ENCODE assay signal across 9 cellular contexts in genomic region chr18:23257686-23258565, GRCh38.
DNase-seq lines count a peak whose midpoint lies in the region; ATAC-seq, FAIRE-seq and TF ChIP-seq lines count a peak whose summit lies in the region.
"Had no signal": no experiment of that assay in that cellular context is flagged by ENCODE, and none has a peak within 500 bp of the region (broad histone marks: within the 10 kb centered on the region; RNA-seq: fewer than 3 reads in every experiment).

No MANE protein-coding gene starts in this region.

- no peak for FAIRE-seq in endothelial cell of umbilical vein (lab: Jason Lieb, UNC)

- intact Hi-C loops in PC-3 (cut with micrococcal nuclease), result loop anchor here (2.0 kb wide), 1 partner anchor 27 kb away; no protein-coding TSS in a partner anchor
- intact Hi-C loops in endothelial cell of umbilical vein (cut with micrococcal nuclease), result no loop called here

- peak overlapping the region; percentile 73 for H3K4me2 ChIP-seq in PC-3 (ENCODE audit: low read length)
- no peak overlapping the region for H3K4me2 ChIP-seq in endothelial cell of umbilical vein (ENCODE audit: insufficient read depth, low read length)

- dilution Hi-C loops in endothelial cell of umbilical vein (cut with MboI; ENCODE audit: extremely low pct_ligation_motif_present, low sequenced_read_pairs), result no loop called here

- H3K4me3 Mint-ChIP-seq in progenitor cell of endocrine pancreas (ENCODE audit: low read depth), result no peak overlapping the region

- POLR2A ChIA-PET in PC-3 (lab: Charles Lee; ENCODE audit: unreplicated experiment) (no interaction called here), endothelial cell of umbilical vein (lab: Charles Lee) (interaction anchor here (0.7 kb wide), 1 partner anchor 26 kb away, joined by 5 read pairs; no protein-coding TSS in a partner anchor)

- DNase-seq in PC-3 (peak; percentile 68), endothelial cell of umbilical vein (ENCODE audit: low read depth, low spot score) (peak; percentile 33), progenitor cell of endocrine pancreas (ENCODE audit: low spot score, unreplicated experiment) (no peak), globus pallidus (ENCODE audit: low spot score) (no peak), NCI-H1417 (lab: John Stamatoyannopoulos, UW) (no peak)
- DNase-seq: H7 had no signal

- CTCF ChIA-PET in PC-3 (lab: Charles Lee), result no interaction called here
- CTCF ChIA-PET in endothelial cell of umbilical vein (lab: Charles Lee), result interaction anchor here (0.9 to 5.3 kb wide), 7 partner anchors 14 to 226 kb away, joined by 3 to 57 read pairs (median 6); no protein-coding TSS in a partner anchor

- ATAC-seq in PC-3 (no peak), GM21529 (IDR thresholded peaks at IDR 0.05; ENCODE audit: unreplicated experiment) (no peak)

- BruUV-seq in PC-3 (replicated peaks; lab: Mats Ljungman, UMichigan) (no TSS peak), endothelial cell of umbilical vein (replicated peaks; lab: Mats Ljungman, UMichigan) (TSS peak; percentile 18)

- H3K4me3 ChIP-seq in PC-3 (ENCODE audit: low read length) (no peak overlapping the region), endothelial cell of umbilical vein (replicated peaks in 1 of 3; ENCODE audit: insufficient read depth in 1 of 3, low read depth in 1 of 3, low read length in 3 of 3) (no peak overlapping the region)

- H3K27me3 ChIP-seq in PC-3 (ENCODE audit: low read length) (no peaks in the 10 kb centered on the region), endothelial cell of umbilical vein (ENCODE audit: control insufficient read depth in 2 of 2, insufficient read depth in 2 of 2, low read length in 2 of 2) (no peaks in the 10 kb centered on the region)

- H4K20me1 ChIP-seq in PC-3 (ENCODE audit: low read length) (no peaks in the 10 kb centered on the region), endothelial cell of umbilical vein (replicated peaks; ENCODE audit: control insufficient read depth, extremely low read depth, insufficient read depth, low read length) (no peaks in the 10 kb centered on the region)

- H3K36me3 ChIP-seq in PC-3 (ENCODE audit: low read depth, low read length) (no peaks in the 10 kb centered on the region; the same call in 1 of the 2 replicates), endothelial cell of umbilical vein (ENCODE audit: control insufficient read depth in 2 of 2, extremely low read depth in 1 of 2, insufficient read depth in 2 of 2, low read length in 2 of 2) (peaks cover 2 to 26% of the 10 kb centered on the region in 2 experiments)

- no peaks in the 10 kb centered on the region for H3K9me3 Mint-ChIP-seq in progenitor cell of endocrine pancreas (ENCODE audit: low read depth)
- H3K9me3 Mint-ChIP-seq: IgD-negative memory B cell had no signal

- peak overlapping the region; percentile 95 for H3K27ac ChIP-seq in PC-3 (ENCODE audit: low read length)
- H3K27ac ChIP-seq in endothelial cell of umbilical vein (ENCODE audit: insufficient read depth, low read depth, low read length), result peak overlapping the region; percentile 87

- peak overlapping the region; percentile 49 for H3K27ac Mint-ChIP-seq in progenitor cell of endocrine pancreas

- H2AFZ ChIP-seq in PC-3 (ENCODE audit: low read length) (no peak overlapping the region), endothelial cell of umbilical vein (ENCODE audit: low read depth, low read length) (no peak overlapping the region)

- H3K4me1 Mint-ChIP-seq in progenitor cell of endocrine pancreas (ENCODE audit: low read depth), result peaks cover 20% of the 10 kb centered on the region

- peaks cover 2% of the 10 kb centered on the region for H3K36me3 Mint-ChIP-seq in progenitor cell of endocrine pancreas (ENCODE audit: insufficient read depth)

- no peaks in the 10 kb centered on the region for H3K9me3 ChIP-seq in PC-3 (ENCODE audit: low read length)
- no peaks in the 10 kb centered on the region for H3K9me3 ChIP-seq in endothelial cell of umbilical vein (replicated peaks; ENCODE audit: control insufficient read depth, insufficient read depth, low read length)

- H3K9me1 ChIP-seq in endothelial cell of umbilical vein (replicated peaks; ENCODE audit: control insufficient read depth, extremely low read depth, insufficient read depth, low read length), result no peaks in the 10 kb centered on the region

- H3K27me3 Mint-ChIP-seq in progenitor cell of endocrine pancreas, result no peaks in the 10 kb centered on the region

- no peaks in the 10 kb centered on the region for H3K79me2 ChIP-seq in PC-3 (ENCODE audit: low read length)
- no peaks in the 10 kb centered on the region for H3K79me2 ChIP-seq in endothelial cell of umbilical vein (ENCODE audit: control insufficient read depth, insufficient read depth, low read length)

- H3K9me2 ChIP-seq in PC-3 (replicated peaks; ENCODE audit: low read length), result no peaks in the 10 kb centered on the region

- no peaks in the 10 kb centered on the region for H3F3A ChIP-seq in PC-3 (ENCODE audit: low read length, unreplicated experiment)

- no peak for TF ChIP-seq CTCF in PC-3 (conservative IDR thresholded peaks at IDR 0.05; ENCODE audit: low read depth, low read length)
- TF ChIP-seq CTCF in endothelial cell of umbilical vein (IDR thresholded peaks at IDR 0.05; ENCODE audit: extremely low read depth in 1 of 2, insufficient read depth in 1 of 2, low read depth in 1 of 2, low read length in 2 of 2), result no peak
- no peak for TF ChIP-seq CTCF in progenitor cell of endocrine pancreas (IDR thresholded peaks at IDR 0.05; ENCODE audit: unreplicated experiment)

- H3K4me1 ChIP-seq in PC-3 (ENCODE audit: insufficient read depth, low read length) (peaks cover 42% of the 10 kb centered on the region), endothelial cell of umbilical vein (ENCODE audit: control insufficient read depth, extremely low read depth, insufficient read depth, low read length) (peaks cover 36% of the 10 kb centered on the region)

- no peak overlapping the region for H3K9ac ChIP-seq in PC-3 (ENCODE audit: low read length)
- no peak overlapping the region for H3K9ac ChIP-seq in endothelial cell of umbilical vein (replicated peaks; ENCODE audit: extremely low read depth, insufficient read depth, low read length)

- TF ChIP-seq POLR2A in GM19193 (IDR thresholded peaks at IDR 0.05; ENCODE audit: extremely low read depth, insufficient read depth, insufficient read length) (peak; percentile 18), endothelial cell of umbilical vein (IDR thresholded peaks at IDR 0.05; ENCODE audit: low read depth, low read length) (no peak)

TF ChIP-seq in endothelial cell of umbilical vein, 7 proteins besides CTCF, POLR2A, EP300 and RAD21:
- TF ChIP-seq MAX (IDR thresholded peaks at IDR 0.05; ENCODE audit: insufficient read depth, insufficient read length) (no peak), MYC (IDR thresholded peaks at IDR 0.05; ENCODE audit: low read depth, low read length) (no peak), POLR2AphosphoS5 (IDR thresholded peaks at IDR 0.05; ENCODE audit: insufficient read depth, low read depth, low read length) (no peak), FOS (IDR thresholded peaks at IDR 0.05; ENCODE audit: borderline replicate concordance, insufficient read depth, low read length) (no peak), EZH2 (IDR thresholded peaks at IDR 0.05; ENCODE audit: borderline replicate concordance, low read depth, low read length, severe bottlenecking) (no peak), JUN (IDR thresholded peaks at IDR 0.05; ENCODE audit: borderline replicate concordance, insufficient read depth, insufficient read length, low read depth) (no peak), GATA2 (IDR thresholded peaks at IDR 0.05; ENCODE audit: insufficient read depth, insufficient read length, low read depth, low read length) (no peak)

Comparison
In these comparisons a context has a peak if more than half of its experiments do, and no peak if none do; other contexts are left out.
1. DNase-seq: peak in PC-3 (single experiment) and endothelial cell of umbilical vein (single experiment); none in progenitor cell of endocrine pancreas (single experiment), globus pallidus (single experiment) and NCI-H1417 (0 of 3).